20 cellular contexts compared by ENCODE assay signal in genomic region chr17:43823350-43824084, GRCh38. TPM values are rescaled to one million over a fixed set of nuclear protein-coding genes. Genes with fewer than 3 reads are reported as not detected.
DNase-seq lines count a peak whose midpoint lies in the region; ATAC-seq, FAIRE-seq and TF ChIP-seq lines count a peak whose summit lies in the region.
"Had no signal": no experiment of that assay in that cellular context is flagged by ENCODE, and none has a peak within 500 bp of the region (broad histone marks: within the 10 kb centered on the region; RNA-seq: fewer than 3 reads in every experiment).

No MANE protein-coding gene starts in this region.

- FAIRE-seq in frontal cortex (lab: Jason Lieb, UNC) = no peak
- FAIRE-seq: D721Med, GM18507, RCC 7860 had no signal

- intact Hi-C loops in spleen (cut with DNase I; ENCODE audit: low total_unique reads) = no loop called here

- H3K4me1 ChIP-seq in right atrium auricular region (peaks cover 0 to 50% of the 10 kb centered on the region in 2 donors), spleen (peaks cover 0 to 31% (median 6%) of the 10 kb centered on the region in 6 donors)

- no peaks in the 10 kb centered on the region for H3K9me3 ChIP-seq in right atrium auricular region
- no peaks in the 10 kb centered on the region for H3K9me3 ChIP-seq in spleen

- H3K27me3 ChIP-seq in right atrium auricular region = no peaks in the 10 kb centered on the region
- H3K27me3 ChIP-seq in spleen (replicated peaks in 1 of 7) = no peaks in the 10 kb centered on the region

- DNase-seq in G401 (ENCODE audit: low spot score) (peak; percentile 73), RWPE1 (ENCODE audit: low spot score) (no peak), right atrium auricular region (ENCODE audit: low spot score) (peak; percentile 69), spleen (peak; percentile 39), hepatic stellate cell (ENCODE audit: low spot score) (no peak), NCI-H1694 treated with DMSO at 0.1 percent for 48 hours (lab: John Stamatoyannopoulos, UW) (no peak), frontal cortex (ENCODE audit: low spot score in 2 of 2) (no peak)
- DNase-seq: activated CD4-positive, alpha-beta memory T cell treated with anti-CD3 and anti-CD28 coated beads, Interleukin-2, amount 10 ng/mL, durations not matched to agents 7 days and 5 days; activated naive CD8-positive, alpha-beta T cell treated with anti-CD3 and anti-CD28 coated beads for 36 hours; activated T-cell treated with anti-CD3 and anti-CD28 coated beads, Interleukin-2, amount 50 U/mL, for 4 hours; effector CD4-positive, alpha-beta T cell; naive thymus-derived CD8-positive, alpha-beta T cell; NCI-H2081 treated with DMSO at 0.1 percent for 48 hours; NCI-H748 treated with DMSO at 0.1 percent for 48 hours; SW 1271 had no signal

- H3K27ac ChIP-seq in RWPE1 = peak overlapping the region; percentile 27
- H3K27ac ChIP-seq in right atrium auricular region = peak overlapping the region; percentile 91 to 96
- peak overlapping the region in 6 of 8 donors; percentile 16 to 61 (median 53) for H3K27ac ChIP-seq in spleen

- CTCF ChIA-PET in RWPE1 (lab: Yijun Ruan, JAX) = interaction anchor here (0.5 to 0.6 kb wide), 2 partner anchors 8 to 621 kb away, joined by 4 read pairs; no protein-coding TSS in a partner anchor

- POLR2A ChIA-PET in RWPE1 (lab: Yijun Ruan, JAX; ENCODE audit: low non-redundant PET) = no interaction called here

- in situ Hi-C loops in G401 (cut with HindIII; ENCODE audit: low sequenced_read_pairs) = no loop called here

- 63 to 81% (median 79%) methylated on average over 10 of the region's 10 CpGs for WGBS in spleen, 5 donors

- peaks cover 77% of the 10 kb centered on the region for H3K36me3 ChIP-seq in right atrium auricular region
- H3K36me3 ChIP-seq in spleen = no peaks in the 10 kb centered on the region

- ATAC-seq in GM21381 (IDR thresholded peaks at IDR 0.05; ENCODE audit: unreplicated experiment) = no peak
- ATAC-seq: activated T-cell treated with anti-CD3 and anti-CD28 coated beads, Interleukin-2, amount 50 U/mL, for 4 hours; naive thymus-derived CD8-positive, alpha-beta T cell had no signal

- TF ChIP-seq POLR2A in spleen (IDR thresholded peaks at IDR 0.05) = no peak

- no peak for TF ChIP-seq CTCF in RWPE1 (conservative IDR thresholded peaks at IDR 0.05; ENCODE audit: low read depth)
- no peak for TF ChIP-seq CTCF in right atrium auricular region (IDR thresholded peaks at IDR 0.05)
- no peak for TF ChIP-seq CTCF in spleen (IDR thresholded peaks at IDR 0.05 in 8 of 11, conservative IDR thresholded peaks at IDR 0.05 in 3 of 11)

- no peak overlapping the region for H3K4me3 ChIP-seq in right atrium auricular region
- no peak overlapping the region for H3K4me3 ChIP-seq in spleen

RNA-seq across cellular contexts. Expression of gene MPP3, which starts 9.4 kb away (rescaled TPM):
- total RNA-seq in G401 (2014; rRNA removed; shearing (Covaris generic)) = 2.1 and 2.2 TPM in 2 replicates
- total RNA-seq in right atrium auricular region (10 to 100 TPM; 35.0 to 36.2 TPM), spleen (10 to 100 TPM in 2 of 7 donors, 1 to 10 TPM in 5; 3.3 to 23.9 (median 9.7) TPM), frontal cortex (36.7 TPM)
- polyA plus RNA-seq in spleen = 1 to 10 TPM; 1.9 to 7.1 (median 5.7) TPM
- total RNA-seq: activated CD4-positive, alpha-beta memory T cell treated with anti-CD3 and anti-CD28 coated beads, Interleukin-2, amount 10 ng/mL, durations not matched to agents 7 days and 5 days had no signal
- polyA plus RNA-seq: naive thymus-derived CD8-positive, alpha-beta T cell had no signal

RNA-seq across cellular contexts. Expression of gene CD300LG, which starts 23.5 kb away (rescaled TPM):
- total RNA-seq in G401 (2014; rRNA removed; shearing (Covaris generic)) = 0.31 TPM in 1 of 2 replicates, not detected in the other
- total RNA-seq in right atrium auricular region = 10 to 100 TPM; 11.8 to 30.4 TPM
- 1 to 10 TPM in 6 of 7 donors, under 1 TPM in 1; 0.77 to 5.3 (median 3.6) TPM for total RNA-seq in spleen
- polyA plus RNA-seq in spleen = 1 to 10 TPM in 1 of 3 donors, under 1 TPM in 2; 0.33 to 1.7 (median 0.73) TPM
- not detected for total RNA-seq in frontal cortex
- total RNA-seq: activated CD4-positive, alpha-beta memory T cell treated with anti-CD3 and anti-CD28 coated beads, Interleukin-2, amount 10 ng/mL, durations not matched to agents 7 days and 5 days; activated naive CD8-positive, alpha-beta T cell treated with anti-CD3 and anti-CD28 coated beads for 36 hours; activated T-cell treated with anti-CD3 and anti-CD28 coated beads, Interleukin-2, amount 50 U/mL, for 4 hours; naive thymus-derived CD8-positive, alpha-beta T cell; renal cortical epithelial cell had no signal
- polyA plus RNA-seq: naive thymus-derived CD8-positive, alpha-beta T cell had no signal

RNA-seq across cellular contexts. Expression of gene CFAP97D1, which starts 43.3 kb away (rescaled TPM):
- not detected in 2 replicates for total RNA-seq in G401 (2014; rRNA removed; shearing (Covaris generic))
- not detected for total RNA-seq in right atrium auricular region
- total RNA-seq in spleen = under 1 TPM in 4 of 7 donors, not detected in 3; 0.17 to 0.32 (median 0.20) TPM
- under 1 TPM in 1 of 3 donors, not detected in 2; 0.06 TPM for polyA plus RNA-seq in spleen
- total RNA-seq in frontal cortex = not detected
- total RNA-seq: activated CD4-positive, alpha-beta memory T cell treated with anti-CD3 and anti-CD28 coated beads, Interleukin-2, amount 10 ng/mL, durations not matched to agents 7 days and 5 days; activated naive CD8-positive, alpha-beta T cell treated with anti-CD3 and anti-CD28 coated beads for 36 hours; activated T-cell treated with anti-CD3 and anti-CD28 coated beads, Interleukin-2, amount 50 U/mL, for 4 hours; naive thymus-derived CD8-positive, alpha-beta T cell had no signal
- polyA plus RNA-seq: naive thymus-derived CD8-positive, alpha-beta T cell had no signal

RNA-seq across cellular contexts. Expression of gene DUSP3, which starts 44.7 kb away (rescaled TPM):
- 79.1 and 101 TPM in 2 replicates for total RNA-seq in G401 (2014; rRNA removed; shearing (Covaris generic))
- total RNA-seq in right atrium auricular region (100 to 1,000 TPM; 151 to 175 TPM), spleen (10 to 100 TPM; 55.0 to 96.2 (median 87.5) TPM), frontal cortex (33.0 TPM)
- polyA plus RNA-seq in spleen = 10 to 100 TPM; 25.7 to 45.7 (median 32.1) TPM

Comparison
In these comparisons a context has a peak if more than half of its experiments do, and no peak if none do; other contexts are left out.
1. DNase-seq: peak in G401 (single experiment), right atrium auricular region (single experiment) and spleen (single experiment); none in RWPE1 (single experiment), hepatic stellate cell (single experiment), NCI-H1694 treated with DMSO at 0.1 percent for 48 hours (single experiment) and frontal cortex (0 of 2).
2. H3K27ac ChIP-seq: peak in every context shown above with its lines; median percentile 94 in right atrium auricular region; 53 in spleen; 27 in RWPE1.